In genomic region chr12:50676761-50677160, GRCh38 we compare ENCODE assay signal across 20 cellular contexts.
DNase-seq lines count a peak whose midpoint lies in the region; ATAC-seq and TF ChIP-seq lines count a peak whose summit lies in the region.
"Had no signal": no experiment of that assay in that cellular context is flagged by ENCODE, and none has a peak within 500 bp of the region (broad histone marks: within the 10 kb centered on the region; RNA-seq: fewer than 3 reads in every experiment).

No MANE protein-coding gene starts in this region.

- intact Hi-C loops in lower lobe of right lung (cut with DNase I), result no loop called here

- H3K27ac ChIP-seq in substantia nigra (ENCODE audit: low read depth, low read length, poor library complexity, severe bottlenecking) (peak overlapping the region; percentile 40), lower lobe of right lung (no peak overlapping the region)
- H3K27ac ChIP-seq: C4-2B, GM23248 had no signal

- TF ChIP-seq CTCF in HFFc6 (IDR thresholded peaks at IDR 0.05) (no peak), lower lobe of right lung (IDR thresholded peaks at IDR 0.05) (no peak)

- peaks cover 20% of the 10 kb centered on the region for H3K36me3 Mint-ChIP-seq in HFFc6 (ENCODE audit: low read depth)

- no peaks in the 10 kb centered on the region for H3K4me1 ChIP-seq in lower lobe of right lung

- DNase-seq in HFFc6, result peak; percentile 4
- peak; percentile 41 for DNase-seq in SK-MEL-5 (ENCODE audit: low read depth, low spot score)
- peak; percentile 83 for DNase-seq in foreskin melanocyte
- no peak for DNase-seq in substantia nigra (lab: John Stamatoyannopoulos, UW)
- no peak for DNase-seq in activated naive CD4-positive, alpha-beta T cell treated with anti-CD3 and anti-CD28 coated beads, Interleukin-2, amount 50 U/mL, for 16 hours
- DNase-seq in lower lobe of right lung, result no peak
- DNase-seq: DND-41, GF-D8, GM23248, HCEC 1CT, MV-4-11, NCI-H1694 treated with DMSO at 0.1 percent for 48 hours, NCI-H2107, NCI-H226, NCI-H524, NCI-H82, RPMI8226, SHP77 treated with DMSO at 0.1 percent for 48 hours had no signal

- ATAC-seq in GM18519 (IDR thresholded peaks at IDR 0.05; ENCODE audit: low FRiP score, unreplicated experiment), result no peak
- no peak for ATAC-seq in lower lobe of right lung

- peaks cover 84% of the 10 kb centered on the region for H3K36me3 ChIP-seq in lower lobe of right lung

- no peak overlapping the region for H3K4me3 ChIP-seq in lower lobe of right lung
- H3K4me3 ChIP-seq: GM23248 had no signal

- H3K4me1 Mint-ChIP-seq in HFFc6 (ENCODE audit: low read depth), result peaks cover 43% of the 10 kb centered on the region

- in situ Hi-C loops in SK-MEL-5 (cut with HindIII; ENCODE audit: low pct_unique_long_range_greater_than_20kb, low sequenced_read_pairs), result no loop called here

- no peaks in the 10 kb centered on the region for H3K9me3 ChIP-seq in lower lobe of right lung

- H3K9me3 Mint-ChIP-seq in HFFc6, result no peaks in the 10 kb centered on the region

- H3K27me3 ChIP-seq in lower lobe of right lung (ENCODE audit: low read depth), result no peaks in the 10 kb centered on the region

- no peaks in the 10 kb centered on the region for H3K27me3 Mint-ChIP-seq in HFFc6 (ENCODE audit: insufficient read depth)

- no peak overlapping the region for H3K27ac Mint-ChIP-seq in HFFc6

- H3K4me3 Mint-ChIP-seq in HFFc6, result no peak overlapping the region

Comparison
In these comparisons a context has a peak if more than half of its experiments do, and no peak if none do; other contexts are left out.
1. DNase-seq: peak in HFFc6 (single experiment), SK-MEL-5 (single experiment) and foreskin melanocyte (single experiment); none in substantia nigra (0 of 49), activated naive CD4-positive, alpha-beta T cell treated with anti-CD3 and anti-CD28 coated beads, Interleukin-2, amount 50 U/mL, for 16 hours (single experiment) and lower lobe of right lung (single experiment).